In the genomic region with DNA sequence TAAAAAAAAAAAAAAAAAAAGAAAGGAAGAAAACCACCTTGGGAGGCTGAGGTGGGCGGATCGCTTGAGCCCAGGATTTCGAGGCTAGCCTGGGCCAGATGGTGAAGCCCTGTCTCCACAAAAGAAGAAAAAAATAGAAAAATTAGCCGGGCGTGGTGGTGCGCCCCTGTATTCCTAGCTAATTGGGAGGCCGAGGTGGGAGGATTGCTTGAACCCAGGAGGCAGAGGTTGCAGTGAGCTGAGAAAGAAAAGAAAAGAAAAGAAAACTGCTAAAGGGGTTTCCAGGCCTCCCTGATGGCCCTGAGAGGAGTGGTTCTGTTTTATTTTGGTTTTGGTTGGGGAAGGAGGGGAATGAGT, we compare ENCODE assay signal across 9 cellular contexts. TPM values are rescaled to one million over a fixed set of nuclear protein-coding genes. Genes with fewer than 3 reads are reported as not detected.
DNase-seq lines count a peak whose midpoint lies in the region; ATAC-seq and TF ChIP-seq lines count a peak whose summit lies in the region.
"Had no signal": no experiment of that assay in that cellular context is flagged by ENCODE, and none has a peak within 500 bp of the region (broad histone marks: within the 10 kb centered on the region; RNA-seq: fewer than 3 reads in every experiment).

No MANE protein-coding gene starts in this region.

- no peaks in the 10 kb centered on the region for H3K9me3 ChIP-seq in ectodermal cell (ENCODE audit: control insufficient read depth, low read length)
- peaks cover 2% of the 10 kb centered on the region for H3K9me3 ChIP-seq in neuron (ENCODE audit: low read length)

- TF ChIP-seq POLR2A in NB4 (IDR thresholded peaks at IDR 0.05; ENCODE audit: extremely low read depth, insufficient read length) = no peak

- ATAC-seq in GM19397 (IDR thresholded peaks at IDR 0.05; ENCODE audit: unreplicated experiment) (no peak), GM19452 (IDR thresholded peaks at IDR 0.05; ENCODE audit: unreplicated experiment) (no peak), GM18519 (IDR thresholded peaks at IDR 0.05; ENCODE audit: low FRiP score, unreplicated experiment) (no peak)

- H3K4me1 ChIP-seq in ectodermal cell (ENCODE audit: control insufficient read depth, insufficient read depth, low read length) (peaks cover 5% of the 10 kb centered on the region), neuron (ENCODE audit: insufficient read depth, low read length) (peaks cover 8% of the 10 kb centered on the region)

- DNase-seq in CD14-positive monocyte (ENCODE audit: low spot score) (no peak), NB4 (ENCODE audit: low read depth) (no peak), substantia nigra (lab: John Stamatoyannopoulos, UW) (no peak)
- DNase-seq: KG1 had no signal

- H2AFZ ChIP-seq in neuron (ENCODE audit: low read depth, low read length) = peak overlapping the region; percentile 41

- TF ChIP-seq CTCF in CD14-positive monocyte (IDR thresholded peaks at IDR 0.05) = no peak
- no peak for TF ChIP-seq CTCF in NB4 (IDR thresholded peaks at IDR 0.05; ENCODE audit: low read depth, low read length)

- peaks cover 0 to 8% (median 5%) of the 10 kb centered on the region in 3 donors for H3K27me3 Mint-ChIP-seq in CD14-positive monocyte (ENCODE audit: low read depth in 3 of 3)

- peak overlapping the region; percentile 91 for H3K4me3 ChIP-seq in NB4 (ENCODE audit: low read depth, low read length)
- H3K4me3 ChIP-seq in ectodermal cell (ENCODE audit: insufficient read depth, low read depth, low read length) = peak overlapping the region; percentile 98
- H3K4me3 ChIP-seq in neuron (ENCODE audit: low read length) = peak overlapping the region; percentile 84

- peaks cover 0 to 2% (median 0%) of the 10 kb centered on the region in 7 donors for H3K9me3 Mint-ChIP-seq in CD14-positive monocyte

- peaks cover 48% of the 10 kb centered on the region for H3K4me1 Mint-ChIP-seq in CD14-positive monocyte

- H3K27me3 ChIP-seq in ectodermal cell (ENCODE audit: control insufficient read depth, insufficient read depth, low read length, poor library complexity, severe bottlenecking) = no peaks in the 10 kb centered on the region
- H3K27me3 ChIP-seq in neuron (ENCODE audit: insufficient read depth, low read length) = no peaks in the 10 kb centered on the region

- H3K36me3 ChIP-seq in ectodermal cell (ENCODE audit: control insufficient read depth, insufficient read depth, low read length) (peaks cover 5% of the 10 kb centered on the region), neuron (ENCODE audit: insufficient read depth, low read length) (peaks cover 14% of the 10 kb centered on the region)

- H3K27ac ChIP-seq in ectodermal cell (ENCODE audit: insufficient read depth, low read depth, low read length, poor library complexity, severe bottlenecking) = no peak overlapping the region
- H3K27ac ChIP-seq in substantia nigra (ENCODE audit: low read depth, low read length, poor library complexity, severe bottlenecking) = no peak overlapping the region

- peaks cover 7 to 16% of the 10 kb centered on the region in 2 donors for H3K36me3 Mint-ChIP-seq in CD14-positive monocyte

- intact Hi-C loops in CD14-positive monocyte (cut with micrococcal nuclease) = loop anchor here in 1 of 2 donors (10.0 kb wide), 2 partner anchors 362 to 778 kb away; a partner anchor contains a TSS

- H3K27ac Mint-ChIP-seq in CD14-positive monocyte = peak overlapping the region in 6 of 7 donors; percentile 37 to 100 (median 98)

- H3K4me3 Mint-ChIP-seq in CD14-positive monocyte = peak overlapping the region; percentile 64 to 94

- 89 to 93% methylated on average over 7 of the region's 7 CpGs for WGBS in ectodermal cell, 2 experiments

RNA-seq across cellular contexts. Expression of a gene that starts 0.7 kb away (rescaled TPM):
- polyA plus RNA-seq in CD14-positive monocyte = 1 to 10 TPM in 1 of 2 donors, under 1 TPM in 1; 0.73 to 1.6 TPM
- 13.8 TPM for polyA plus RNA-seq in ectodermal cell (2013, experiment 1 of 4)
- polyA plus RNA-seq in ectodermal cell (2013, experiment 2 of 4) = 12.9 TPM
- polyA plus RNA-seq in ectodermal cell (2013, experiment 3 of 4) = 11.1 TPM
- 11.6 TPM for polyA plus RNA-seq in ectodermal cell (2013, experiment 4 of 4)

RNA-seq across cellular contexts. Expression of a gene that starts 1.4 kb away (rescaled TPM):
- polyA plus RNA-seq in CD14-positive monocyte = 10 to 100 TPM; 46.8 to 47.3 TPM
- 43.9 TPM for polyA plus RNA-seq in ectodermal cell (2013, experiment 1 of 4)
- polyA plus RNA-seq in ectodermal cell (2013, experiment 2 of 4) = 48.6 TPM
- 38.3 TPM for polyA plus RNA-seq in ectodermal cell (2013, experiment 3 of 4)
- polyA plus RNA-seq in ectodermal cell (2013, experiment 4 of 4) = 38.9 TPM
